ENCODE assay signal across 20 cellular contexts in the genomic region with DNA sequence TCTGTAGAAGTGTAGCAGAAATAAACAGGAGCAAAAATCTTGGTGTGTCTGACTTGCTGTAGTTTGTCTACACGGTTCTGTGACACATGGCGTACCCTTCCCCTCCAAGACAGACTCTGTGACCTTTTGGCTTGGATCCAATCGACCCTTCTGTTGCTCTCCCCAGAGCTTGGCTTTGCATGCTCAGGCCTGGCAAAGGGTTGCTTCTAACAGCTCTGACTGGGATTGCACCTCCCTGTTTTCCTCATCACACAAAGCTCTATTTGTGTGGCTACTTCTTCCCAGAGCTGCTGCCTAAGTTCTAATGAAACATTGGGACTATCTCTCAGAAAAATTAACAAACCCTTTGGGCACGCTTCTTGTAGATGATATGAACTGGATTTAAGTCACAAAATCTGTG. TPM values are rescaled to one million over a fixed set of nuclear protein-coding genes. Genes with fewer than 3 reads are reported as not detected.
A peak's percentile ranks its signal among the peaks of the same experiment; 100 is the strongest.
DNase-seq lines count a peak whose midpoint lies in the region; ATAC-seq, FAIRE-seq and TF ChIP-seq lines count a peak whose summit lies in the region.
"Had no signal": no experiment of that assay in that cellular context is flagged by ENCODE, and none has a peak within 500 bp of the region (broad histone marks: within the 10 kb centered on the region; RNA-seq: fewer than 3 reads in every experiment).

No MANE protein-coding gene starts in this region.

- H3K14ac ChIP-seq in mesenchymal stem cell (ENCODE audit: low read length in 2 of 2), result no peak overlapping the region

- no peak for DNase-seq in GM23248
- peak; percentile 17 to 65 for DNase-seq in NCI-H446 (lab: John Stamatoyannopoulos, UW)
- DNase-seq in bronchial epithelial cell (ENCODE audit: low read depth), result no peak
- no peak for DNase-seq in mesenchymal stem cell
- DNase-seq in gastrocnemius medialis, result no peak
- DNase-seq in activated CD4-positive, alpha-beta T cell treated with anti-CD3 and anti-CD28 coated beads, Interleukin-2, amount 50 U/mL, for 1 hour, result no peak
- no peak for DNase-seq in retina
- DNase-seq in posterior vena cava (ENCODE audit: low spot score), result no peak
- DNase-seq: activated CD4-positive, alpha-beta T cell treated with anti-CD3 and anti-CD28 coated beads for 1 hour; activated effector memory CD4-positive, alpha-beta T cell treated with anti-CD3 and anti-CD28 coated beads, Interleukin-2, amount 50 U/mL, for 16 hours; AML-193; foreskin melanocyte; GDM1; pancreas; thyroid gland had no signal

- H3K4me1 ChIP-seq in GM23248 (ENCODE audit: insufficient read depth), result peaks cover 74% of the 10 kb centered on the region
- peaks cover 5% of the 10 kb centered on the region for H3K4me1 ChIP-seq in mesenchymal stem cell (ENCODE audit: control insufficient read depth, insufficient read depth, low read depth, low read length)
- H3K4me1 ChIP-seq in gastrocnemius medialis, result peaks cover 0 to 8% of the 10 kb centered on the region in 2 donors
- H3K4me1 ChIP-seq: Caco-2 had no signal

- TF ChIP-seq CTCF in bronchial epithelial cell (IDR thresholded peaks at IDR 0.05; ENCODE audit: insufficient read depth, low read length, severe bottlenecking) (no peak), gastrocnemius medialis (IDR thresholded peaks at IDR 0.05 in 4 of 5, conservative IDR thresholded peaks at IDR 0.05 in 1 of 5) (no peak)

- H3K23ac ChIP-seq in mesenchymal stem cell (ENCODE audit: low read length in 2 of 2), result no peak overlapping the region

- no peak overlapping the region for H3K18ac ChIP-seq in mesenchymal stem cell (ENCODE audit: low read depth in 1 of 2, low read length in 2 of 2)

- FAIRE-seq in bronchial epithelial cell (lab: Jason Lieb, UNC), result peak; percentile 47
- FAIRE-seq: colon, GM12878, pancreas had no signal

- intact Hi-C loops in gastrocnemius medialis (cut with DNase I; ENCODE audit: low total_unique reads) (no loop called here), posterior vena cava (cut with DNase I) (no loop called here)

- H4K8ac ChIP-seq in mesenchymal stem cell (ENCODE audit: low read length), result no peak overlapping the region

- H3K36me3 ChIP-seq in GM23248 (ENCODE audit: low read depth) (peaks cover 16% of the 10 kb centered on the region), bronchial epithelial cell (ENCODE audit: control insufficient read depth, insufficient read depth, low read length) (no peaks in the 10 kb centered on the region), mesenchymal stem cell (ENCODE audit: control insufficient read depth in 1 of 2, insufficient read depth in 2 of 2, low read depth in 1 of 2, low read length in 2 of 2) (peaks cover 0 to 3% of the 10 kb centered on the region in 2 experiments), gastrocnemius medialis (no peaks in the 10 kb centered on the region)
- H3K36me3 ChIP-seq: pancreas, thyroid gland had no signal

- no peaks in the 10 kb centered on the region for H3K9me2 ChIP-seq in GM23248 (ENCODE audit: insufficient read depth)

- H3F3A ChIP-seq in GM23248 (ENCODE audit: insufficient read depth), result peaks cover 61% of the 10 kb centered on the region

- H3K4me3 ChIP-seq in GM23248, result no peak overlapping the region
- H3K4me3 ChIP-seq in bronchial epithelial cell (ENCODE audit: low read depth, low read length), result no peak overlapping the region
- no peak overlapping the region for H3K4me3 ChIP-seq in mesenchymal stem cell (ENCODE audit: insufficient read depth in 1 of 2, low read depth in 1 of 2, low read length in 2 of 2)
- H3K4me3 ChIP-seq in gastrocnemius medialis, result no peak overlapping the region
- H3K4me3 ChIP-seq: GM12878, lung, pancreas, thyroid gland had no signal

- no peak overlapping the region for H2BK12ac ChIP-seq in mesenchymal stem cell (ENCODE audit: low read length in 2 of 2)

- in situ Hi-C loops in GM23248 (cut with MboI), result no loop called here
- in situ Hi-C loops in gastrocnemius medialis (cut with MboI; ENCODE audit: low sequenced_read_pairs in 4 of 4), result no loop called here

- H3K27me3 ChIP-seq in GM23248 (replicated peaks; ENCODE audit: insufficient read depth) (no peaks in the 10 kb centered on the region), bronchial epithelial cell (ENCODE audit: control insufficient read depth, insufficient read depth, low read length) (no peaks in the 10 kb centered on the region), mesenchymal stem cell (ENCODE audit: control insufficient read depth in 1 of 2, insufficient read depth in 1 of 2, low read length in 2 of 2) (no peaks in the 10 kb centered on the region), gastrocnemius medialis (no peaks in the 10 kb centered on the region)
- H3K27me3 ChIP-seq: pancreas, thyroid gland had no signal

- WGBS in GM23248 (ENCODE audit: low coverage in 1 of 2, low lambda C conversion rate in 2 of 2, missing lambda C conversion rate in 2 of 2), 2 experiments, result 56 to 61% methylated on average over 4 of the region's 4 CpGs
- 36% methylated on average over 3 of the region's 4 CpGs for WGBS in mesenchymal stem cell

- H2AK5ac ChIP-seq in mesenchymal stem cell (ENCODE audit: low read length, severe bottlenecking), result peak overlapping the region; percentile 87

- no peak overlapping the region for H4K91ac ChIP-seq in mesenchymal stem cell (ENCODE audit: low read length)

- H3K9ac ChIP-seq in GM23248 (no peak overlapping the region; the same call in 1 of the 2 replicates), mesenchymal stem cell (ENCODE audit: low read length) (no peak overlapping the region)

- H3K4me2 ChIP-seq in GM23248 (ENCODE audit: unreplicated experiment) (no peak overlapping the region), mesenchymal stem cell (ENCODE audit: low read length, poor library complexity, severe bottlenecking) (no peak overlapping the region)

- ATAC-seq in gastrocnemius medialis, result no peak
- ATAC-seq: GM12878; stimulated activated effector memory CD8-positive, alpha-beta T cell treated with anti-CD3 and anti-CD28 coated beads, Interleukin-12 subunit alpha, Interleukin-12 subunit beta, amount 100 ng/mL, for 72 hours had no signal

- H2BK15ac ChIP-seq in mesenchymal stem cell (ENCODE audit: low read depth, poor library complexity, severe bottlenecking), result no peak overlapping the region

- H3K79me2 ChIP-seq in GM23248 (ENCODE audit: insufficient read depth), result peaks cover 96% of the 10 kb centered on the region

- peak overlapping the region; percentile 66 for H3K27ac ChIP-seq in GM23248
- H3K27ac ChIP-seq in mesenchymal stem cell (ENCODE audit: low read length, poor library complexity, severe bottlenecking), result peak overlapping the region; percentile 77
- H3K27ac ChIP-seq in gastrocnemius medialis, result peak overlapping the region in 1 of 4 donors; percentile 28
- H3K27ac ChIP-seq: pancreas, thyroid gland had no signal

- no peaks in the 10 kb centered on the region for H3K9me3 ChIP-seq in GM23248 (ENCODE audit: low read depth)
- no peaks in the 10 kb centered on the region for H3K9me3 ChIP-seq in mesenchymal stem cell (ENCODE audit: control insufficient read depth, low read length)
- no peaks in the 10 kb centered on the region for H3K9me3 ChIP-seq in gastrocnemius medialis
- H3K9me3 ChIP-seq: Caco-2, pancreas, thyroid gland had no signal

- H3K4ac ChIP-seq in mesenchymal stem cell (ENCODE audit: low read depth in 1 of 2, low read length in 2 of 2), result no peak overlapping the region

- H2BK120ac ChIP-seq in mesenchymal stem cell (ENCODE audit: low read depth, low read length), result no peak overlapping the region

- no peaks in the 10 kb centered on the region for H3K79me1 ChIP-seq in mesenchymal stem cell (replicated peaks; ENCODE audit: low read length, poor library complexity, severe bottlenecking)

- H2BK5ac ChIP-seq in mesenchymal stem cell (ENCODE audit: low read depth, low read length, poor library complexity, severe bottlenecking), result no peak overlapping the region

- TF ChIP-seq POLR2A in gastrocnemius medialis (IDR thresholded peaks at IDR 0.05), result no peak

- H4K20me1 ChIP-seq in GM23248 (ENCODE audit: insufficient read depth), result no peaks in the 10 kb centered on the region

- H2AFZ ChIP-seq in GM23248 (no peak overlapping the region), mesenchymal stem cell (ENCODE audit: low read depth, low read length) (no peak overlapping the region)

RNA-seq across cellular contexts. Expression of gene NGF, which starts 23.9 kb away (rescaled TPM):
- total RNA-seq in GM23248 (2014; rRNA removed; shearing (Covaris generic)), result 27.1 and 28.1 TPM in 2 replicates
- 52.9 and 55.0 TPM in 2 replicates for polyA plus RNA-seq in GM23248 (2016; fragmentation: Nextera tagmentation; extraction: Ambion mirVana)
- total RNA-seq in bronchial epithelial cell (1.1 and 6.1 TPM in 2 replicates), gastrocnemius medialis (under 1 TPM in 1 of 4 donors, not detected in 3; 0.78 TPM), posterior vena cava (1 to 10 TPM; 5.1 to 6.7 TPM)
- polyA plus RNA-seq in mesenchymal stem cell (2013, experiment 1 of 2), result not detected
- polyA plus RNA-seq in mesenchymal stem cell (2013, experiment 2 of 2), result not detected
- total RNA-seq: Caco-2, GM12878 had no signal
- polyA plus RNA-seq: GM12878 had no signal

Comparison
In these comparisons a context has a peak if more than half of its experiments do, and no peak if none do; other contexts are left out.
1. DNase-seq: peak in NCI-H446 (2 of 2); none in GM23248 (single experiment), bronchial epithelial cell (single experiment), mesenchymal stem cell (single experiment), gastrocnemius medialis (0 of 2), activated CD4-positive, alpha-beta T cell treated with anti-CD3 and anti-CD28 coated beads, Interleukin-2, amount 50 U/mL, for 1 hour (single experiment), retina (single experiment) and posterior vena cava (single experiment).